In genomic region chr3:3023106-3023505, GRCh38 we compare ENCODE assay signal across 20 cellular contexts.
DNase-seq lines count a peak whose midpoint lies in the region; ATAC-seq, FAIRE-seq and TF ChIP-seq lines count a peak whose summit lies in the region.
"Had no signal": no experiment of that assay in that cellular context is flagged by ENCODE, and none has a peak within 500 bp of the region (broad histone marks: within the 10 kb centered on the region; RNA-seq: fewer than 3 reads in every experiment).

No MANE protein-coding gene starts in this region.

- H3K36me3 ChIP-seq in CD8-positive, alpha-beta T cell (ENCODE audit: insufficient read depth, low read length): no peaks in the 10 kb centered on the region

- intact Hi-C loops in CD8-positive, alpha-beta T cell (cut with DNase I, micrococcal nuclease): loop anchor here in 1 of 2 experiments (10.0 kb wide), 1 partner anchor 152 kb away; the partner anchor contains the start of gene CRBN

- peak; percentile 56 for FAIRE-seq in D721Med (lab: Jason Lieb, UNC)
- FAIRE-seq: A204.1 had no signal

- H3K9me3 ChIP-seq in CD8-positive, alpha-beta T cell (ENCODE audit: low read length): no peaks in the 10 kb centered on the region
- H3K9me3 ChIP-seq: Caco-2, SK-N-SH had no signal

- peaks cover 4% of the 10 kb centered on the region for H3K4me1 ChIP-seq in CD8-positive, alpha-beta T cell (ENCODE audit: insufficient read depth, low read length)

- H3K27me3 Mint-ChIP-seq in CD8-positive, alpha-beta T cell (ENCODE audit: low read depth): peaks cover 5% of the 10 kb centered on the region

- CTCF ChIA-PET in CD8-positive, alpha-beta T cell (lab: Charles Lee): no interaction called here

- H3K4me3 Mint-ChIP-seq in CD8-positive, alpha-beta T cell: no peak overlapping the region
- H3K4me3 Mint-ChIP-seq: H9 had no signal

- peaks cover 5% of the 10 kb centered on the region for H3K4me1 Mint-ChIP-seq in CD8-positive, alpha-beta T cell (ENCODE audit: low read depth)

- no peak overlapping the region for H3K4me3 ChIP-seq in CD8-positive, alpha-beta T cell (ENCODE audit: low read depth, low read length)

- no peak for DNase-seq in D721Med (ENCODE audit: insufficient read length, low spot score)
- DNase-seq in NCI-H748 (lab: John Stamatoyannopoulos, UW; ENCODE audit: unreplicated experiment): peak; percentile 54
- peak; percentile 3 for DNase-seq in astrocyte of the hippocampus (ENCODE audit: low read depth, low spot score)
- peak; percentile 2 for DNase-seq in myocyte (ENCODE audit: low read depth)
- no peak for DNase-seq in NCI-H226
- no peak for DNase-seq in NCI-H2107 treated with DMSO at 0.1 percent for 48 hours (lab: John Stamatoyannopoulos, UW; ENCODE audit: unreplicated experiment)
- no peak for DNase-seq in CD8-positive, alpha-beta T cell
- DNase-seq in COLO668 (lab: John Stamatoyannopoulos, UW; ENCODE audit: unreplicated experiment): no peak
- DNase-seq: Caco-2, H9, IMR-90, Kasumi-1, NCI-H187 treated with DMSO at 0.1 percent for 48 hours, NCI-H526, SK-N-SH, T-helper 1 cell had no signal

- H3K27ac ChIP-seq in CD8-positive, alpha-beta T cell (ENCODE audit: low read depth, low read length): no peak overlapping the region
- H3K27ac ChIP-seq: C4-2B had no signal

- H3K27ac Mint-ChIP-seq in CD8-positive, alpha-beta T cell: no peak overlapping the region
- H3K27ac Mint-ChIP-seq: H9 had no signal

- no peaks in the 10 kb centered on the region for H3K36me3 Mint-ChIP-seq in CD8-positive, alpha-beta T cell

- no peak for TF ChIP-seq CTCF in D721Med (IDR thresholded peaks at IDR 0.05; ENCODE audit: insufficient read depth, missing control alignments)
- TF ChIP-seq CTCF in CD8-positive, alpha-beta T cell (IDR thresholded peaks at IDR 0.05): no peak

- POLR2A ChIA-PET in CD8-positive, alpha-beta T cell (lab: Charles Lee): no interaction called here

- ATAC-seq in CD8-positive, alpha-beta T cell: no peak
- ATAC-seq: Panc1, Right ventricle myocardium inferior had no signal

- H3K9me3 Mint-ChIP-seq in CD8-positive, alpha-beta T cell: no peaks in the 10 kb centered on the region
- H3K9me3 Mint-ChIP-seq: H9 had no signal

- no peaks in the 10 kb centered on the region for H3K27me3 ChIP-seq in CD8-positive, alpha-beta T cell (ENCODE audit: insufficient read depth, low read length)

Comparison
In these comparisons a context has a peak if more than half of its experiments do, and no peak if none do; other contexts are left out.
1. DNase-seq: peak in NCI-H748 (single experiment), astrocyte of the hippocampus (single experiment) and myocyte (single experiment); none in D721Med (single experiment), NCI-H226 (single experiment), NCI-H2107 treated with DMSO at 0.1 percent for 48 hours (single experiment), CD8-positive, alpha-beta T cell (0 of 7) and COLO668 (single experiment).